ENCODE assay signal across 8 cellular contexts in genomic region chr18:36942264-36942663, GRCh38.
DNase-seq lines count a peak whose midpoint lies in the region; ATAC-seq lines count a peak whose summit lies in the region.

No MANE protein-coding gene starts in this region.

- no peaks in the 10 kb centered on the region for H3K27me3 Mint-ChIP-seq in stimulated activated naive CD8-positive, alpha-beta T cell treated with anti-CD3 and anti-CD28 coated beads, Interleukin-15, amount 100 ng/mL, for 72 hours
- H3K27me3 Mint-ChIP-seq in stimulated activated memory B cell treated with anti-CD40 and anti-IgM and Interleukin-4, amounts not matched to agents 10 μg/mL and 1 μg/mL and 100 μg/mL, for 72 hours, result no peaks in the 10 kb centered on the region

- peaks cover 10 to 16% of the 10 kb centered on the region in 2 donors for H3K9me3 Mint-ChIP-seq in stimulated activated naive CD8-positive, alpha-beta T cell treated with anti-CD3 and anti-CD28 coated beads, Interleukin-15, amount 100 ng/mL, for 72 hours
- peaks cover 14% of the 10 kb centered on the region for H3K9me3 Mint-ChIP-seq in stimulated activated memory B cell treated with anti-CD40 and anti-IgM and Interleukin-4, amounts not matched to agents 10 μg/mL and 1 μg/mL and 100 μg/mL, for 72 hours

- peak; percentile 4 to 10 for DNase-seq in stimulated activated naive CD8-positive, alpha-beta T cell treated with anti-CD3 and anti-CD28 coated beads, Interleukin-15, amount 100 ng/mL, for 72 hours
- DNase-seq in stimulated activated naive CD8-positive, alpha-beta T cell treated with anti-CD3 and anti-CD28 coated beads, Interleukin-15, Interleukin-2, amounts not matched to agents 100 U/mL and 50 U/mL, for 24 hours, result no peak
- DNase-seq in RPMI7951 (ENCODE audit: low read depth) (peak; percentile 34), glomerular endothelial cell (ENCODE audit: extremely low read depth, low read depth, low spot score) (peak; percentile 9), cerebellum (ENCODE audit: low spot score) (no peak), activated T-cell treated with anti-CD3 and anti-CD28 coated beads for 4 hours (no peak)

- H3K36me3 Mint-ChIP-seq in stimulated activated memory B cell treated with anti-CD40 and anti-IgM and Interleukin-4, amounts not matched to agents 10 μg/mL and 1 μg/mL and 100 μg/mL, for 72 hours, result peaks cover 38% of the 10 kb centered on the region

- no peak for ATAC-seq in stimulated activated naive CD8-positive, alpha-beta T cell treated with anti-CD3 and anti-CD28 coated beads, Interleukin-15, amount 100 ng/mL, for 72 hours
- no peak for ATAC-seq in stimulated activated naive CD8-positive, alpha-beta T cell treated with anti-CD3 and anti-CD28 coated beads, Interleukin-15, Interleukin-2, amounts not matched to agents 100 U/mL and 50 U/mL, for 24 hours
- ATAC-seq in HG03460 (IDR thresholded peaks at IDR 0.05; ENCODE audit: unreplicated experiment), result peak; percentile 57
- ATAC-seq in stimulated activated memory B cell treated with anti-CD40 and anti-IgM and Interleukin-4, amounts not matched to agents 10 μg/mL and 1 μg/mL and 100 μg/mL, for 72 hours, result no peak

- no peak overlapping the region for H3K4me3 Mint-ChIP-seq in stimulated activated naive CD8-positive, alpha-beta T cell treated with anti-CD3 and anti-CD28 coated beads, Interleukin-15, amount 100 ng/mL, for 72 hours
- H3K4me3 Mint-ChIP-seq in stimulated activated memory B cell treated with anti-CD40 and anti-IgM and Interleukin-4, amounts not matched to agents 10 μg/mL and 1 μg/mL and 100 μg/mL, for 72 hours, result no peak overlapping the region

- no peaks in the 10 kb centered on the region for H3K4me1 Mint-ChIP-seq in stimulated activated naive CD8-positive, alpha-beta T cell treated with anti-CD3 and anti-CD28 coated beads, Interleukin-15, amount 100 ng/mL, for 72 hours
- no peaks in the 10 kb centered on the region for H3K4me1 Mint-ChIP-seq in stimulated activated memory B cell treated with anti-CD40 and anti-IgM and Interleukin-4, amounts not matched to agents 10 μg/mL and 1 μg/mL and 100 μg/mL, for 72 hours

- no peak overlapping the region for H3K27ac Mint-ChIP-seq in stimulated activated naive CD8-positive, alpha-beta T cell treated with anti-CD3 and anti-CD28 coated beads, Interleukin-15, amount 100 ng/mL, for 72 hours
- no peak overlapping the region for H3K27ac Mint-ChIP-seq in stimulated activated memory B cell treated with anti-CD40 and anti-IgM and Interleukin-4, amounts not matched to agents 10 μg/mL and 1 μg/mL and 100 μg/mL, for 72 hours

Comparison
In these comparisons a context has a peak if more than half of its experiments do, and no peak if none do; other contexts are left out.
1. DNase-seq: peak in stimulated activated naive CD8-positive, alpha-beta T cell treated with anti-CD3 and anti-CD28 coated beads, Interleukin-15, amount 100 ng/mL, for 72 hours (2 of 2), RPMI7951 (single experiment) and glomerular endothelial cell (single experiment); none in stimulated activated naive CD8-positive, alpha-beta T cell treated with anti-CD3 and anti-CD28 coated beads, Interleukin-15, Interleukin-2, amounts not matched to agents 100 U/mL and 50 U/mL, for 24 hours (single experiment), cerebellum (single experiment) and activated T-cell treated with anti-CD3 and anti-CD28 coated beads for 4 hours (single experiment).